Comparison of ENCODE assay signal across 1 cellular context in the genomic region with DNA sequence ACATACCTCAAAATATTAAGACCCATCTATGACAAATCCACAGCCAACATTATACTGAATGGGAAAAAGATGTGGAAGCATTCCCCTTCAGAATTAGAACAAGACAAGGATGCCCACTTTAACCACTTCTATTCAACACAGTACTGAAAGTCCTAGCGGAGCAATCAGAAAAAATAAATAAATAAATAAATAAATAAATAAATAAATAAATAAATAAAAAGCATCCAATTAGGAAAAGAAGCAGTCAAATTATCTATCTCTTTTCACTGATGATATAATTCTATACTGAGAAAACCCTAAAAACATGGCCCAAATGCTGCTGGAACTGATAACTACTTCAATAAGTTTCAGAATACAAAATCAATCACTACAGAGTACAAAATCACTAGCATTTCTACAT.
TF ChIP-seq lines count a peak whose summit lies in the region.

No MANE protein-coding gene starts in this region.

TF ChIP-seq in HEK293, 187 proteins besides CTCF, POLR2A, EP300 and RAD21 (continued from another document and continues in another):
- TF ChIP-seq, protein P1, sequence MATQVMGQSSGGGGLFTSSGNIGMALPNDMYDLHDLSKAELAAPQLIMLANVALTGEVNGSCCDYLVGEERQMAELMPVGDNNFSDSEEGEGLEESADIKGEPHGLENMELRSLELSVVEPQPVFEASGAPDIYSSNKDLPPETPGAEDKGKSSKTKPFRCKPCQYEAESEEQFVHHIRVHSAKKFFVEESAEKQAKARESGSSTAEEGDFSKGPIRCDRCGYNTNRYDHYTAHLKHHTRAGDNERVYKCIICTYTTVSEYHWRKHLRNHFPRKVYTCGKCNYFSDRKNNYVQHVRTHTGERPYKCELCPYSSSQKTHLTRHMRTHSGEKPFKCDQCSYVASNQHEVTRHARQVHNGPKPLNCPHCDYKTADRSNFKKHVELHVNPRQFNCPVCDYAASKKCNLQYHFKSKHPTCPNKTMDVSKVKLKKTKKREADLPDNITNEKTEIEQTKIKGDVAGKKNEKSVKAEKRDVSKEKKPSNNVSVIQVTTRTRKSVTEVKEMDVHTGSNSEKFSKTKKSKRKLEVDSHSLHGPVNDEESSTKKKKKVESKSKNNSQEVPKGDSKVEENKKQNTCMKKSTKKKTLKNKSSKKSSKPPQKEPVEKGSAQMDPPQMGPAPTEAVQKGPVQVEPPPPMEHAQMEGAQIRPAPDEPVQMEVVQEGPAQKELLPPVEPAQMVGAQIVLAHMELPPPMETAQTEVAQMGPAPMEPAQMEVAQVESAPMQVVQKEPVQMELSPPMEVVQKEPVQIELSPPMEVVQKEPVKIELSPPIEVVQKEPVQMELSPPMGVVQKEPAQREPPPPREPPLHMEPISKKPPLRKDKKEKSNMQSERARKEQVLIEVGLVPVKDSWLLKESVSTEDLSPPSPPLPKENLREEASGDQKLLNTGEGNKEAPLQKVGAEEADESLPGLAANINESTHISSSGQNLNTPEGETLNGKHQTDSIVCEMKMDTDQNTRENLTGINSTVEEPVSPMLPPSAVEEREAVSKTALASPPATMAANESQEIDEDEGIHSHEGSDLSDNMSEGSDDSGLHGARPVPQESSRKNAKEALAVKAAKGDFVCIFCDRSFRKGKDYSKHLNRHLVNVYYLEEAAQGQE (tag by site-specific recombination; IDR thresholded peaks at IDR 0.05), result 0 out of 2 replicates have a peak, but pooled peaks have one; percentile 40
- no peak for TF ChIP-seq ZSCAN16 (tag by site-specific recombination; IDR thresholded peaks at IDR 0.05)
- no peak for TF ChIP-seq ZNF24 (tag by site-specific recombination; IDR thresholded peaks at IDR 0.05)
- TF ChIP-seq, protein P2, sequence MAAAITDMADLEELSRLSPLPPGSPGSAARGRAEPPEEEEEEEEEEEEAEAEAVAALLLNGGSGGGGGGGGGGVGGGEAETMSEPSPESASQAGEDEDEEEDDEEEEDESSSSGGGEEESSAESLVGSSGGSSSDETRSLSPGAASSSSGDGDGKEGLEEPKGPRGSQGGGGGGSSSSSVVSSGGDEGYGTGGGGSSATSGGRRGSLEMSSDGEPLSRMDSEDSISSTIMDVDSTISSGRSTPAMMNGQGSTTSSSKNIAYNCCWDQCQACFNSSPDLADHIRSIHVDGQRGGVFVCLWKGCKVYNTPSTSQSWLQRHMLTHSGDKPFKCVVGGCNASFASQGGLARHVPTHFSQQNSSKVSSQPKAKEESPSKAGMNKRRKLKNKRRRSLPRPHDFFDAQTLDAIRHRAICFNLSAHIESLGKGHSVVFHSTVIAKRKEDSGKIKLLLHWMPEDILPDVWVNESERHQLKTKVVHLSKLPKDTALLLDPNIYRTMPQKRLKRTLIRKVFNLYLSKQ (tag by site-specific recombination; IDR thresholded peaks at IDR 0.05; ENCODE audit: borderline replicate concordance), result peak; percentile 72; the same call in 1 of the 2 replicates
- no peak for TF ChIP-seq ZNF621 (tag by site-specific recombination; IDR thresholded peaks at IDR 0.05)
- TF ChIP-seq ZNF121 (tag by site-specific recombination; IDR thresholded peaks at IDR 0.05), result no peak
- peak; percentile 33 for TF ChIP-seq ZNF654 (tag by site-specific recombination; IDR thresholded peaks at IDR 0.05; ENCODE audit: low read depth)
- TF ChIP-seq ZNF558 (tag by site-specific recombination; IDR thresholded peaks at IDR 0.05), result no peak
- no peak for TF ChIP-seq ZNF2 (tag by site-specific recombination; IDR thresholded peaks at IDR 0.05)
- no peak for TF ChIP-seq GLI4 (tag by site-specific recombination; IDR thresholded peaks at IDR 0.05)
- TF ChIP-seq ZNF394 (tag by site-specific recombination; IDR thresholded peaks at IDR 0.05; ENCODE audit: borderline replicate concordance), result peak; percentile 83; the same call in 1 of the 2 replicates
- TF ChIP-seq ZNF785 (tag by site-specific recombination; IDR thresholded peaks at IDR 0.05), result no peak
- TF ChIP-seq ZBTB6 (tag by site-specific recombination; IDR thresholded peaks at IDR 0.05), result no peak
- no peak for TF ChIP-seq ZSCAN30 (tag by site-specific recombination; IDR thresholded peaks at IDR 0.05)
- no peak for TF ChIP-seq MZF1 (tag by site-specific recombination; IDR thresholded peaks at IDR 0.05; ENCODE audit: borderline replicate concordance)
- TF ChIP-seq ZNF777 (tag by site-specific recombination; IDR thresholded peaks at IDR 0.05; ENCODE audit: borderline replicate concordance), result no peak
- peak; percentile 72; the same call in 1 of the 2 replicates for TF ChIP-seq ZNF140 (tag by site-specific recombination; IDR thresholded peaks at IDR 0.05)
- TF ChIP-seq ZBTB8A (tag by site-specific recombination; IDR thresholded peaks at IDR 0.05), result peak; percentile 50; the same call in 1 of the 2 replicates
- TF ChIP-seq, protein P3, sequence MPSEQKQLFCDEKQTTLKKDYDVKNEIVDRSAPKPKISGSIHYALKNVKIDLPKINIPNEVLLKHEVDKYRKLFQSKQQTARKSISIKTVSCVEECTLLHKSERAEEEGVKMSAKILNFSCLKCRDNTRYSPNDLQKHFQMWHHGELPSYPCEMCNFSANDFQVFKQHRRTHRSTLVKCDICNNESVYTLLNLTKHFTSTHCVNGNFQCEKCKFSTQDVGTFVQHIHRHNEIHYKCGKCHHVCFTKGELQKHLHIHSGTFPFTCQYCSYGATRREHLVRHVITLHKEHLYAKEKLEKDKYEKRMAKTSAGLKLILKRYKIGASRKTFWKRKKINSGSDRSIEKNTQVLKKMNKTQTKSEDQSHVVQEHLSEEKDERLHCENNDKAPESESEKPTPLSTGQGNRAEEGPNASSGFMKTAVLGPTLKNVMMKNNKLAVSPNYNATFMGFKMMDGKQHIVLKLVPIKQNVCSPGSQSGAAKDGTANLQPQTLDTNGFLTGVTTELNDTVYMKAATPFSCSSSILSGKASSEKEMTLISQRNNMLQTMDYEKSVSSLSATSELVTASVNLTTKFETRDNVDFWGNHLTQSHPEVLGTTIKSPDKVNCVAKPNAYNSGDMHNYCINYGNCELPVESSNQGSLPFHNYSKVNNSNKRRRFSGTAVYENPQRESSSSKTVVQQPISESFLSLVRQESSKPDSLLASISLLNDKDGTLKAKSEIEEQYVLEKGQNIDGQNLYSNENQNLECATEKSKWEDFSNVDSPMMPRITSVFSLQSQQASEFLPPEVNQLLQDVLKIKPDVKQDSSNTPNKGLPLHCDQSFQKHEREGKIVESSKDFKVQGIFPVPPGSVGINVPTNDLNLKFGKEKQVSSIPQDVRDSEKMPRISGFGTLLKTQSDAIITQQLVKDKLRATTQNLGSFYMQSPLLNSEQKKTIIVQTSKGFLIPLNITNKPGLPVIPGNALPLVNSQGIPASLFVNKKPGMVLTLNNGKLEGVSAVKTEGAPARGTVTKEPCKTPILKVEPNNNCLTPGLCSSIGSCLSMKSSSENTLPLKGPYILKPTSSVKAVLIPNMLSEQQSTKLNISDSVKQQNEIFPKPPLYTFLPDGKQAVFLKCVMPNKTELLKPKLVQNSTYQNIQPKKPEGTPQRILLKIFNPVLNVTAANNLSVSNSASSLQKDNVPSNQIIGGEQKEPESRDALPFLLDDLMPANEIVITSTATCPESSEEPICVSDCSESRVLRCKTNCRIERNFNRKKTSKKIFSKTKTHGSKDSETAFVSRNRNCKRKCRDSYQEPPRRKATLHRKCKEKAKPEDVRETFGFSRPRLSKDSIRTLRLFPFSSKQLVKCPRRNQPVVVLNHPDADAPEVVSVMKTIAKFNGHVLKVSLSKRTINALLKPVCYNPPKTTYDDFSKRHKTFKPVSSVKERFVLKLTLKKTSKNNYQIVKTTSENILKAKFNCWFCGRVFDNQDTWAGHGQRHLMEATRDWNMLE (tag by site-specific recombination; conservative IDR thresholded peaks at IDR 0.05; ENCODE audit: low read depth), result peak; percentile 87
- TF ChIP-seq ZNF311 (tag by site-specific recombination; IDR thresholded peaks at IDR 0.05; ENCODE audit: borderline replicate concordance), result no peak
- no peak for TF ChIP-seq ZNF19 (tag by site-specific recombination; IDR thresholded peaks at IDR 0.05; ENCODE audit: low read depth)
- TF ChIP-seq ZNF266 (tag by site-specific recombination; IDR thresholded peaks at IDR 0.05; ENCODE audit: low read depth), result 0 out of 2 replicates have a peak, but pooled peaks have one; percentile 48
- TF ChIP-seq, protein P4, sequence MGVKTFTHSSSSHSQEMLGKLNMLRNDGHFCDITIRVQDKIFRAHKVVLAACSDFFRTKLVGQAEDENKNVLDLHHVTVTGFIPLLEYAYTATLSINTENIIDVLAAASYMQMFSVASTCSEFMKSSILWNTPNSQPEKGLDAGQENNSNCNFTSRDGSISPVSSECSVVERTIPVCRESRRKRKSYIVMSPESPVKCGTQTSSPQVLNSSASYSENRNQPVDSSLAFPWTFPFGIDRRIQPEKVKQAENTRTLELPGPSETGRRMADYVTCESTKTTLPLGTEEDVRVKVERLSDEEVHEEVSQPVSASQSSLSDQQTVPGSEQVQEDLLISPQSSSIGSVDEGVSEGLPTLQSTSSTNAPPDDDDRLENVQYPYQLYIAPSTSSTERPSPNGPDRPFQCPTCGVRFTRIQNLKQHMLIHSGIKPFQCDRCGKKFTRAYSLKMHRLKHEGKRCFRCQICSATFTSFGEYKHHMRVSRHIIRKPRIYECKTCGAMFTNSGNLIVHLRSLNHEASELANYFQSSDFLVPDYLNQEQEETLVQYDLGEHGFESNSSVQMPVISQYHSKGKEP (tag by site-specific recombination; IDR thresholded peaks at IDR 0.05), result no peak
- no peak for TF ChIP-seq ZNF423 (tag by site-specific recombination; IDR thresholded peaks at IDR 0.05)
- TF ChIP-seq ZNF335 (tag by site-specific recombination; conservative IDR thresholded peaks at IDR 0.05), result no peak
- no peak for TF ChIP-seq REPIN1 (tag by site-specific recombination; IDR thresholded peaks at IDR 0.05; ENCODE audit: low read depth)
- peak; percentile 65 for TF ChIP-seq ZNF623 (tag by site-specific recombination; IDR thresholded peaks at IDR 0.05)
- no peak for TF ChIP-seq RBAK (tag by site-specific recombination; IDR thresholded peaks at IDR 0.05)
- 0 out of 2 replicates have a peak, but pooled peaks have one; percentile 11 for TF ChIP-seq ZNF404 (tag by site-specific recombination; IDR thresholded peaks at IDR 0.05)
- TF ChIP-seq ZNF580 (tag by site-specific recombination; IDR thresholded peaks at IDR 0.05), result no peak
- no peak for TF ChIP-seq ZNF324 (tag by site-specific recombination; IDR thresholded peaks at IDR 0.05)
- TF ChIP-seq ZNF529 (tag by site-specific recombination; IDR thresholded peaks at IDR 0.05; ENCODE audit: insufficient replicate concordance), result no peak
- no peak for TF ChIP-seq OSR2 (tag by site-specific recombination; IDR thresholded peaks at IDR 0.05)
- TF ChIP-seq ZNF302 (tag by site-specific recombination; IDR thresholded peaks at IDR 0.05; ENCODE audit: low read depth), result no peak
- TF ChIP-seq ZNF510 (tag by site-specific recombination; IDR thresholded peaks at IDR 0.05; ENCODE audit: insufficient replicate concordance), result peak; percentile 82
- TF ChIP-seq ZNF560 (tag by site-specific recombination; IDR thresholded peaks at IDR 0.05; ENCODE audit: borderline replicate concordance), result peak; percentile 62; the same call in 1 of the 2 replicates
- TF ChIP-seq ZNF132 (tag by site-specific recombination; IDR thresholded peaks at IDR 0.05; ENCODE audit: borderline replicate concordance), result no peak
- TF ChIP-seq ZNF426 (tag by site-specific recombination; IDR thresholded peaks at IDR 0.05), result peak; percentile 92
- TF ChIP-seq ZNF555 (tag by site-specific recombination; conservative IDR thresholded peaks at IDR 0.05), result peak; percentile 92
- TF ChIP-seq HOXD13 (CRISPR knock-in tag; IDR thresholded peaks at IDR 0.05; ENCODE audit: borderline replicate concordance), result no peak
- TF ChIP-seq ZBTB49 (tag by site-specific recombination; IDR thresholded peaks at IDR 0.05; ENCODE audit: low read depth), result no peak
- 0 out of 2 replicates have a peak, but pooled peaks have one; percentile 35 for TF ChIP-seq ZBTB1 (tag by site-specific recombination; IDR thresholded peaks at IDR 0.05)
- no peak for TF ChIP-seq ZNF530 (tag by site-specific recombination; IDR thresholded peaks at IDR 0.05; ENCODE audit: low read depth)
- peak; percentile 79; the same call in 1 of the 2 replicates for TF ChIP-seq ZNF202 (tag by site-specific recombination; IDR thresholded peaks at IDR 0.05; ENCODE audit: borderline replicate concordance)
